9 cellular contexts compared by ENCODE assay signal in the genomic region with DNA sequence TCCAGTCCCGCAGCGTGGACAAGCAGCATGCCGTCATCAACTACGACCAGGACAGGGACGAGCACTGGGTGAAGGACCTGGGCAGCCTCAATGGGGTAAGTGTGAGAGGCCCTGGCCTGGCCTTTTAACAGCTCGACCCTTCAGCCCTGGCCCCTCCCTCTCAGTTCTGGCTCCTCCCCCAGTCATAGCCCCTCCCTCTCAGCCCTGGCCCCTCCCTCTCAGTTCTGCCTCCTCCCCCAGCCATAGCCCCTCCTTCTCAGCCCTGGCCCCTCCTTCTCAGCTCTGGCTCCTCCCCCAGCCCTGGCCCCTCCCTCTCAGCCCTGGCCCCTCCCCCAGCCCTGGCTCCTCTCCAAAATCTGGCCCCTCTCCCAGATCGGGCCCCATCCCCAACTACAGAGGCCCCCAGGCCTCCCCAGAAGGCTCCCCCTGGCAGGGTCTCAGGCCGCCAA. TPM values are rescaled to one million over a fixed set of nuclear protein-coding genes. Genes with fewer than 3 reads are reported as not detected.
DNase-seq lines count a peak whose midpoint lies in the region; ATAC-seq and TF ChIP-seq lines count a peak whose summit lies in the region.
"Had no signal": no experiment of that assay in that cellular context is flagged by ENCODE, and none has a peak within 500 bp of the region (broad histone marks: within the 10 kb centered on the region; RNA-seq: fewer than 3 reads in every experiment).

No MANE protein-coding gene starts in this region.

- H3K9ac ChIP-seq in smooth muscle cell (ENCODE audit: low read depth): no peak overlapping the region

- no peak overlapping the region for H3K4me3 Mint-ChIP-seq in activated T-cell treated with anti-CD3 and anti-CD28 coated beads, Interleukin-2, amount 50 U/mL, for 4 hours
- H3K4me3 Mint-ChIP-seq: T-helper 1 cell treated with Interleukin-12 subunit alpha and Interleukin-12 subunit beta and Interleukin-4 antibody, amounts not matched to agents 30 μg/mL and 1 μg/mL, for 36 hours had no signal

- TF ChIP-seq EP300 in sigmoid colon (IDR thresholded peaks at IDR 0.05): no peak

- WGBS in smooth muscle cell (ENCODE audit: low lambda C conversion rate): 91% methylated on average over 8 of the region's 8 CpGs
- WGBS in sigmoid colon, 2 donors: 86 to 90% methylated on average over 8 of the region's 8 CpGs

- no peak for TF ChIP-seq POLR2A in sigmoid colon (IDR thresholded peaks at IDR 0.05)

- no peak for TF ChIP-seq CTCF in HEK293 (tag by site-specific recombination; IDR thresholded peaks at IDR 0.05)
- TF ChIP-seq CTCF in smooth muscle cell (IDR thresholded peaks at IDR 0.05; ENCODE audit: borderline replicate concordance, insufficient read depth, poor library complexity, severe bottlenecking): no peak
- TF ChIP-seq CTCF in sigmoid colon (IDR thresholded peaks at IDR 0.05): no peak

- peaks cover 84% of the 10 kb centered on the region for H4K20me1 ChIP-seq in smooth muscle cell (ENCODE audit: low read depth)

- no peak overlapping the region for H3K27ac ChIP-seq in HEK293 (ENCODE audit: extremely low read depth, low read depth, low read length)
- H3K27ac ChIP-seq in smooth muscle cell (ENCODE audit: low read depth): no peak overlapping the region
- no peak overlapping the region for H3K27ac ChIP-seq in sigmoid colon

- H3K79me2 ChIP-seq in smooth muscle cell (ENCODE audit: low read depth): peaks cover 17% of the 10 kb centered on the region

- H3F3A ChIP-seq in smooth muscle cell (ENCODE audit: low read depth): no peaks in the 10 kb centered on the region

- H2AFZ ChIP-seq in smooth muscle cell (ENCODE audit: low read depth): no peak overlapping the region

- H3K4me3 ChIP-seq in HEK293 (ENCODE audit: low read depth, low read length) (no peak overlapping the region), smooth muscle cell (no peak overlapping the region), sigmoid colon (no peak overlapping the region)

- H3K36me3 Mint-ChIP-seq in activated T-cell treated with anti-CD3 and anti-CD28 coated beads, Interleukin-2, amount 50 U/mL, for 4 hours (ENCODE audit: insufficient read depth): peaks cover 3% of the 10 kb centered on the region

- CTCF ChIA-PET in HEK293 (lab: Yijun Ruan, JAX): interaction anchor here (0.6 to 1.2 kb wide), 3 partner anchors 50 to 218 kb away, joined by 3 to 4 read pairs (median 3); no protein-coding TSS in a partner anchor

- H3K36me3 ChIP-seq in HEK293 (ENCODE audit: control insufficient read depth in 2 of 2, insufficient read depth in 1 of 2, low read length in 2 of 2): peaks cover 0 to 41% of the 10 kb centered on the region in 2 experiments; a peak in 2 of 3 replicates
- no peaks in the 10 kb centered on the region for H3K36me3 ChIP-seq in smooth muscle cell (ENCODE audit: low read depth)
- peaks cover 6 to 33% (median 9%) of the 10 kb centered on the region in 4 donors for H3K36me3 ChIP-seq in sigmoid colon

- peaks cover 6% of the 10 kb centered on the region for H3K4me1 Mint-ChIP-seq in activated T-cell treated with anti-CD3 and anti-CD28 coated beads, Interleukin-2, amount 50 U/mL, for 4 hours (ENCODE audit: low read depth)

- no peaks in the 10 kb centered on the region for H3K27me3 ChIP-seq in smooth muscle cell (ENCODE audit: low read depth)
- no peaks in the 10 kb centered on the region for H3K27me3 ChIP-seq in sigmoid colon

- H3K9me3 Mint-ChIP-seq in activated T-cell treated with anti-CD3 and anti-CD28 coated beads, Interleukin-2, amount 50 U/mL, for 4 hours: no peaks in the 10 kb centered on the region
- H3K9me3 Mint-ChIP-seq: T-helper 1 cell treated with Interleukin-12 subunit alpha and Interleukin-12 subunit beta and Interleukin-4 antibody, amounts not matched to agents 30 μg/mL and 1 μg/mL, for 36 hours had no signal

- DNase-seq in AG08396 (ENCODE audit: low spot score): peak; percentile 90
- peak; percentile 16 for DNase-seq in activated T-cell treated with anti-CD3 and anti-CD28 coated beads, Interleukin-2, amount 50 U/mL, for 4 hours
- peak; percentile 77 for DNase-seq in islet precursor cell
- no peak for DNase-seq in smooth muscle cell (lab: John Stamatoyannopoulos, UW; ENCODE audit: unreplicated experiment)
- no peak for DNase-seq in sigmoid colon

- POLR2A ChIA-PET in HEK293 (lab: Yijun Ruan, JAX): interaction anchor here (0.5 to 1.4 kb wide), 6 partner anchors 10 to 128 kb away, joined by 3 to 6 read pairs (median 4); partner anchors contain the start of gene CEP170B

- ATAC-seq in activated T-cell treated with anti-CD3 and anti-CD28 coated beads, Interleukin-2, amount 50 U/mL, for 4 hours: peak; percentile 84 to 90
- no peak for ATAC-seq in GM21576 (IDR thresholded peaks at IDR 0.05; ENCODE audit: unreplicated experiment)
- ATAC-seq in GM19397 (IDR thresholded peaks at IDR 0.05; ENCODE audit: unreplicated experiment): no peak

- 0 out of 2 replicates have a peak, but pooled peaks cover 2% of the 10 kb centered on the region for H3K4me1 ChIP-seq in HEK293 (ENCODE audit: control insufficient read depth, insufficient read depth, low read length)
- H3K4me1 ChIP-seq in smooth muscle cell (ENCODE audit: low read depth): no peaks in the 10 kb centered on the region
- peaks cover 0 to 6% (median 3%) of the 10 kb centered on the region in 4 donors for H3K4me1 ChIP-seq in sigmoid colon

- intact Hi-C loops in sigmoid colon (cut with DNase I): no loop called here

- H3K27me3 Mint-ChIP-seq in activated T-cell treated with anti-CD3 and anti-CD28 coated beads, Interleukin-2, amount 50 U/mL, for 4 hours (ENCODE audit: low read depth): peaks cover 2% of the 10 kb centered on the region

- no peaks in the 10 kb centered on the region for H3K9me3 ChIP-seq in HEK293 (ENCODE audit: control insufficient read depth, insufficient read depth, low read depth, low read length)
- no peaks in the 10 kb centered on the region for H3K9me3 ChIP-seq in smooth muscle cell (replicated peaks; ENCODE audit: low read depth)
- H3K9me3 ChIP-seq in sigmoid colon: no peaks in the 10 kb centered on the region

- no peak overlapping the region for H3K4me2 ChIP-seq in smooth muscle cell

TF ChIP-seq in HEK293, 187 proteins besides CTCF, POLR2A, EP300 and RAD21 (continues in another document):
- TF ChIP-seq MEIS1 (CRISPR knock-in tag; IDR thresholded peaks at IDR 0.05; ENCODE audit: borderline replicate concordance) (no peak), ZFP41 (tag by site-specific recombination; IDR thresholded peaks at IDR 0.05; ENCODE audit: borderline replicate concordance) (no peak), GLI2 (tag by site-specific recombination; IDR thresholded peaks at IDR 0.05; ENCODE audit: borderline replicate concordance, low read depth) (no peak), ZNF621 (tag by site-specific recombination; IDR thresholded peaks at IDR 0.05) (no peak), INSM2 (tag by site-specific recombination; IDR thresholded peaks at IDR 0.05) (no peak), ZNF391 (tag by site-specific recombination; IDR thresholded peaks at IDR 0.05; ENCODE audit: borderline replicate concordance, low read depth) (no peak), ZSCAN16 (tag by site-specific recombination; IDR thresholded peaks at IDR 0.05) (no peak), SP3 (tag by site-specific recombination; IDR thresholded peaks at IDR 0.05) (peak; percentile 72), PRDM1 (tag by site-specific recombination; IDR thresholded peaks at IDR 0.05) (no peak), PATZ1 (tag by site-specific recombination; IDR thresholded peaks at IDR 0.05) (peak; percentile 34; the same call in 1 of the 2 replicates), KLF8 (tag by site-specific recombination; IDR thresholded peaks at IDR 0.05) (0 out of 2 replicates have a peak, but pooled peaks have one; percentile 27), ZNF785 (tag by site-specific recombination; IDR thresholded peaks at IDR 0.05) (no peak)

RNA-seq across cellular contexts. Expression of gene CEP170B, which starts 11.2 kb away (rescaled TPM):
- total RNA-seq in activated T-cell treated with anti-CD3 and anti-CD28 coated beads, Interleukin-2, amount 50 U/mL, for 4 hours: 10 to 100 TPM in 1 of 3 donors, 1 to 10 TPM in 2; 6.9 to 11.1 (median 7.5) TPM
- 9.8 and 13.7 TPM in 2 replicates for total RNA-seq in smooth muscle cell
- polyA plus RNA-seq in smooth muscle cell: 5.9 and 7.9 TPM in 2 replicates
- total RNA-seq in sigmoid colon: 10 to 100 TPM in 2 of 4 donors, 1 to 10 TPM in 2; 5.4 to 16.1 (median 11.4) TPM
- 10 to 100 TPM; 12.6 to 60.0 (median 22.4) TPM for polyA plus RNA-seq in sigmoid colon

RNA-seq across cellular contexts. Expression of gene PLD4, which starts 48.4 kb away (rescaled TPM):
- under 1 TPM in 1 of 3 donors, not detected in 2; 0.08 TPM for total RNA-seq in activated T-cell treated with anti-CD3 and anti-CD28 coated beads, Interleukin-2, amount 50 U/mL, for 4 hours
- total RNA-seq in smooth muscle cell (0.09 TPM in 1 of 2 replicates, not detected in the other), sigmoid colon (1 to 10 TPM in 1 of 4 donors, under 1 TPM in 3; 0.28 to 1.5 (median 0.60) TPM)
- polyA plus RNA-seq in smooth muscle cell (0.06 and 2.5 TPM in 2 replicates), sigmoid colon (1 to 10 TPM in 1 of 3 donors, not detected in 2; 7.1 TPM)

Comparison
In these comparisons a context has a peak if more than half of its experiments do, and no peak if none do; other contexts are left out.
1. DNase-seq: peak in AG08396 (single experiment), activated T-cell treated with anti-CD3 and anti-CD28 coated beads, Interleukin-2, amount 50 U/mL, for 4 hours (single experiment) and islet precursor cell (single experiment); none in smooth muscle cell (single experiment) and sigmoid colon (single experiment).
2. ATAC-seq: peak in activated T-cell treated with anti-CD3 and anti-CD28 coated beads, Interleukin-2, amount 50 U/mL, for 4 hours (2 of 2); none in GM21576 (single experiment) and GM19397 (single experiment).